8 cellular contexts compared by ENCODE assay signal in the genomic region with DNA sequence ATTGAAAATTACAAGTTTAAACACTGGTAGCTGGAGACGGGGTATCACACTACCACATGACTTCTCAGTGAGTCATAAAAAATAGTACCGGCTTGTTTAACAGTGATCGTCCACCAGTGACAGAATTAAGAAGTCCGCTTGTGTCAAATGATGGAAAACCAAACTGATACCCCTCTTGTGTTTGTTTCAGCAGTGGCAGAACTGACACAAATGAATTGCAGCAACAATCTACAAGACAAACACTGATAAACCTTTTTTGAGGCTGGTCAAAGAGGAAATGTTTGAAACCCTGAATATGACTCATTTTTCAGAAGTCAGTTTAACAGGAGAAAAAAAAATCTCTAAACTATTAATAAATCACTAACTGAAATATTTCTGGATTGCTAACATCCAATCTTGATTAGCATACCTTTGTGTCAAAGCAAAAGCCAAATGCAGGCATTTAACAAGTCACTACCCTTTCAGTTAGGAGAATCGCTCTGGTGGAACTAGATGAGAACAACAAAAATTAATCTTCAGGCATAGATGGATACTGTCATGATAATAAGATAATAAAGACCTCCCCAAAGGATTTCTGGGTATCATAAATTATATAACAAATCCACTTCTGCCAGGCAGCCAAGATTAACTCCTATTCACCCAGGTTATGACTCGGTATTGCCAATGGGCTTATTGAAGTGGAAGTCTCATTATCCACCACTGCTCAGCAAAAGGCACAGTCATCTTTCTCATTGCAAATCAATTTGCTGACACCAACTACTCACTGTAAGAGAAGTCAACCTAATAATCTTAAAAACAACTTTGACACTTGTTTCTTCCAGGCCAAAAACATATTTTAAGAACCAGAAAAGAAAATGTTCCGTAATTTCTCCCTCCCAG. TPM values are rescaled to one million over a fixed set of nuclear protein-coding genes. Genes with fewer than 3 reads are reported as not detected.
DNase-seq lines count a peak whose midpoint lies in the region; ATAC-seq, FAIRE-seq and TF ChIP-seq lines count a peak whose summit lies in the region.

No MANE protein-coding gene starts in this region.

- H3K36me3 Mint-ChIP-seq in CD8-positive, alpha-beta memory T cell, result peaks cover 4 to 7% (median 6%) of the 10 kb centered on the region in 3 donors

- no peak overlapping the region for H3K56ac ChIP-seq in mesendoderm (ENCODE audit: low read length)

- peaks cover 11% of the 10 kb centered on the region for H3K4me1 ChIP-seq in CD8-positive, alpha-beta memory T cell (ENCODE audit: insufficient read depth, low read length)
- peaks cover 4% of the 10 kb centered on the region for H3K4me1 ChIP-seq in mesendoderm (ENCODE audit: control insufficient read depth, low read depth, low read length)

- peak; percentile 36 for ATAC-seq in HG02759 (IDR thresholded peaks at IDR 0.05; ENCODE audit: unreplicated experiment)

- POLR2A ChIA-PET in CD8-positive, alpha-beta memory T cell (lab: Charles Lee), result no interaction called here

- H3K4me2 ChIP-seq in mesendoderm (ENCODE audit: low read length), result no peak overlapping the region

- peak overlapping the region in 1 of 7 donors; percentile 65 for H3K4me3 Mint-ChIP-seq in CD8-positive, alpha-beta memory T cell

- peaks cover 34 to 58% (median 49%) of the 10 kb centered on the region in 3 donors for H3K4me1 Mint-ChIP-seq in CD8-positive, alpha-beta memory T cell

- H4K8ac ChIP-seq in mesendoderm (ENCODE audit: low read depth, low read length), result peak overlapping the region; percentile 40

- H3K18ac ChIP-seq in mesendoderm (ENCODE audit: low read length), result peak overlapping the region; percentile 60

- no peak overlapping the region for H4K5ac ChIP-seq in mesendoderm (ENCODE audit: low read length)

- H3K4ac ChIP-seq in mesendoderm (ENCODE audit: low read depth, low read length), result no peak overlapping the region

- H3K9me3 ChIP-seq in CD8-positive, alpha-beta memory T cell (ENCODE audit: low read length), result no peaks in the 10 kb centered on the region

- no peaks in the 10 kb centered on the region for H3K27me3 ChIP-seq in CD8-positive, alpha-beta memory T cell (ENCODE audit: insufficient read depth, low read length, poor library complexity, severe bottlenecking)
- H3K27me3 ChIP-seq in mesendoderm (ENCODE audit: insufficient read depth, low read length, poor library complexity), result no peaks in the 10 kb centered on the region
- H3K27me3 ChIP-seq in H7 (ENCODE audit: control insufficient read depth, insufficient read depth, low read length), result no peaks in the 10 kb centered on the region

- CTCF ChIA-PET in CD8-positive, alpha-beta memory T cell (lab: Charles Lee), result interaction anchor here (1.2 kb wide), 1 partner anchor 18 kb away, joined by 3 read pairs; no protein-coding TSS in a partner anchor

- WGBS in mesendoderm (ENCODE audit: extremely low coverage, insufficient coverage, low lambda C conversion rate), result no CpG with 5 or more reads among the region's 7 CpGs

- no peak overlapping the region for H2BK120ac ChIP-seq in mesendoderm (ENCODE audit: low read depth, low read length)

- H3K79me1 ChIP-seq in mesendoderm (ENCODE audit: low read length), result peaks cover 12% of the 10 kb centered on the region

- H3K79me2 ChIP-seq in mesendoderm (ENCODE audit: control insufficient read depth, insufficient read depth, low read length), result peaks cover 10% of the 10 kb centered on the region

- no peak overlapping the region for H3K4me3 ChIP-seq in CD8-positive, alpha-beta memory T cell (ENCODE audit: low read length)
- H3K4me3 ChIP-seq in astrocyte of the spinal cord (ENCODE audit: low read depth, low read length) (no peak overlapping the region), mesendoderm (ENCODE audit: low read length) (no peak overlapping the region), H7 (ENCODE audit: insufficient read depth, low read depth, low read length) (no peak overlapping the region)

- no peak overlapping the region for H2BK5ac ChIP-seq in mesendoderm (ENCODE audit: low read length)

- no peak overlapping the region for H2BK15ac ChIP-seq in mesendoderm (replicated peaks; ENCODE audit: low read depth)

- peak overlapping the region in 5 of 8 donors; percentile 9 to 77 (median 52) for H3K27ac Mint-ChIP-seq in CD8-positive, alpha-beta memory T cell

- no peak overlapping the region for H3K27ac ChIP-seq in CD8-positive, alpha-beta memory T cell (ENCODE audit: low read depth, low read length)
- no peak overlapping the region for H3K27ac ChIP-seq in mesendoderm (ENCODE audit: low read depth, low read length)

- H3K27me3 Mint-ChIP-seq in CD8-positive, alpha-beta memory T cell, result no peaks in the 10 kb centered on the region

- TF ChIP-seq CTCF in astrocyte of the spinal cord (IDR thresholded peaks at IDR 0.05; ENCODE audit: low read depth, low read length), result no peak

- no peak overlapping the region for H2AK5ac ChIP-seq in mesendoderm (ENCODE audit: low read length)

- H3K23ac ChIP-seq in mesendoderm (ENCODE audit: low read length), result no peak overlapping the region

- H3K9me3 Mint-ChIP-seq in CD8-positive, alpha-beta memory T cell, result no peaks in the 10 kb centered on the region

- in situ Hi-C loops in astrocyte of the spinal cord (cut with HindIII; ENCODE audit: low sequenced_read_pairs), result no loop called here

- DNase-seq in CD8-positive, alpha-beta memory T cell, result no peak
- DNase-seq in astrocyte of the spinal cord (ENCODE audit: low read depth, low spot score), result peak; percentile 57
- DNase-seq in mesendoderm, result no peak
- no peak for DNase-seq in SHP77 treated with DMSO at 0.1 percent for 48 hours (lab: John Stamatoyannopoulos, UW)
- DNase-seq in H7, result no peak
- no peak for DNase-seq in inferior parietal cortex (ENCODE audit: extremely low spot score)
- no peak for DNase-seq in HTR-8/SVneo (ENCODE audit: insufficient read length, low spot score)

- FAIRE-seq in HTR-8/SVneo (lab: Jason Lieb, UNC), result no peak

- no peaks in the 10 kb centered on the region for H3K36me3 ChIP-seq in CD8-positive, alpha-beta memory T cell (ENCODE audit: insufficient read depth, low read length)
- H3K36me3 ChIP-seq in mesendoderm (ENCODE audit: control insufficient read depth, insufficient read depth, low read length) (no peaks in the 10 kb centered on the region), H7 (replicated peaks; ENCODE audit: control insufficient read depth, insufficient read depth, low read length) (no peaks in the 10 kb centered on the region)

- H3K9ac ChIP-seq in mesendoderm (ENCODE audit: low read length), result no peak overlapping the region

RNA-seq across cellular contexts. Expression of gene DCUN1D3, which starts 20.7 kb away (rescaled TPM):
- total RNA-seq in CD8-positive, alpha-beta memory T cell, result 10 to 100 TPM; 12.7 to 13.2 TPM
- 1.4 TPM for polyA plus RNA-seq in CD8-positive, alpha-beta memory T cell
- 5.1 TPM for polyA plus RNA-seq in mesendoderm (2013, experiment 1 of 2)
- 5.4 TPM for polyA plus RNA-seq in mesendoderm (2013, experiment 2 of 2)
- total RNA-seq in H7 (2014; rRNA removed; shearing (Covaris generic)), result 10.4 and 11.9 TPM in 2 replicates

RNA-seq across cellular contexts. Expression of gene LYRM1, which starts 21.2 kb away (rescaled TPM):
- 10 to 100 TPM; 33.9 to 35.1 TPM for total RNA-seq in CD8-positive, alpha-beta memory T cell
- 39.9 TPM for polyA plus RNA-seq in CD8-positive, alpha-beta memory T cell
- 11.7 TPM for polyA plus RNA-seq in mesendoderm (2013, experiment 1 of 2)
- 11.3 TPM for polyA plus RNA-seq in mesendoderm (2013, experiment 2 of 2)
- 29.8 and 42.4 TPM in 2 replicates for total RNA-seq in H7 (2014; rRNA removed; shearing (Covaris generic))
